In genomic region chr16:14148016-14148415, GRCh38 we compare ENCODE assay signal across 26 cellular contexts.
"Had no signal": no experiment of that assay in that cellular context is flagged by ENCODE, and none has a peak within 500 bp of the region (broad histone marks: within the 10 kb centered on the region; RNA-seq: fewer than 3 reads in every experiment).

No MANE protein-coding gene starts in this region.

- DNase-seq: activated CD4-positive, alpha-beta memory T cell treated with anti-CD3 and anti-CD28 coated beads for 36 hours; activated CD4-positive, alpha-beta T cell treated with anti-CD3 and anti-CD28 coated beads, Interleukin-2, amount 10 ng/mL, durations not matched to agents 24 days and 14 days; activated CD4-positive, CD25-positive, alpha-beta regulatory T cell treated with anti-CD3 and anti-CD28 coated beads, Interleukin-2, amount 50 U/mL, for 72 hours; activated CD8-positive, alpha-beta memory T cell treated with anti-CD3 and anti-CD28 coated beads, Interleukin-2, amount 50 U/mL, for 4 hours; activated effector memory CD4-positive, alpha-beta T cell treated with anti-CD3 and anti-CD28 coated beads, Interleukin-2, amount 50 U/mL, for 16 hours; activated naive CD4-positive, alpha-beta T cell treated with anti-CD3 and anti-CD28 coated beads, Interleukin-2, amount 10 ng/mL, durations not matched to agents 7 days and 5 days; activated T-cell treated with anti-CD3 and anti-CD28 coated beads, Interleukin-2, amount 50 U/mL, for 1 hour; amniotic stem cell; caudate nucleus; cortex of kidney; effector memory CD8-positive, alpha-beta T cell; kidney; ovary; spleen; stimulated activated naive CD8-positive, alpha-beta T cell treated with anti-CD3 and anti-CD28 coated beads, Interleukin-15, Interleukin-2, amounts not matched to agents 100 U/mL and 50 U/mL, for 24 hours; T-helper 17 cell; testis; uterus had no signal

- ATAC-seq: effector memory CD8-positive, alpha-beta T cell; gastroesophageal sphincter; left lobe of liver; stimulated activated naive CD8-positive, alpha-beta T cell treated with anti-CD3 and anti-CD28 coated beads, Interleukin-15, Interleukin-2, amounts not matched to agents 100 U/mL and 50 U/mL, for 24 hours; T-helper 17 cell had no signal

- H3K4me3 Mint-ChIP-seq: activated CD4-positive, alpha-beta memory T cell treated with anti-CD3 and anti-CD28 coated beads for 36 hours; activated CD4-positive, alpha-beta T cell treated with anti-CD3 and anti-CD28 coated beads, Interleukin-2, amount 10 ng/mL, durations not matched to agents 24 days and 14 days; activated naive CD4-positive, alpha-beta T cell treated with anti-CD3 and anti-CD28 coated beads, Interleukin-2, amount 10 ng/mL, durations not matched to agents 7 days and 5 days; activated T-helper 1 cell treated with anti-CD3 and anti-CD28 coated beads, Interleukin-12 subunit alpha, Interleukin-12 subunit beta, Interleukin-2, Interleukin-4 antibody, amounts not matched to agents 30 ng/mL and 10 ng/mL and 1 ng/mL, durations not matched to agents 14 hours and 24 hours and 36 hours; effector memory CD8-positive, alpha-beta T cell; T-helper 17 cell; type B pancreatic cell had no signal

- H3K36me3 ChIP-seq: gastroesophageal sphincter, ovary, right atrium auricular region, spleen, uterus had no signal

- H3K27ac ChIP-seq: gastroesophageal sphincter, hepatocyte, ovary, right atrium auricular region, spleen, testis, uterus had no signal

- H3K4me1 Mint-ChIP-seq: activated CD4-positive, alpha-beta T cell treated with anti-CD3 and anti-CD28 coated beads, Interleukin-2, amount 10 ng/mL, durations not matched to agents 24 days and 14 days; activated naive CD4-positive, alpha-beta T cell treated with anti-CD3 and anti-CD28 coated beads, Interleukin-2, amount 10 ng/mL, durations not matched to agents 7 days and 5 days; T-helper 17 cell had no signal

- H3K27me3 Mint-ChIP-seq: activated CD4-positive, alpha-beta memory T cell treated with anti-CD3 and anti-CD28 coated beads for 36 hours; activated CD4-positive, alpha-beta T cell treated with anti-CD3 and anti-CD28 coated beads, Interleukin-2, amount 10 ng/mL, durations not matched to agents 24 days and 14 days; activated naive CD4-positive, alpha-beta T cell treated with anti-CD3 and anti-CD28 coated beads, Interleukin-2, amount 10 ng/mL, durations not matched to agents 7 days and 5 days; effector memory CD8-positive, alpha-beta T cell; progenitor cell of endocrine pancreas; T-helper 17 cell; type B pancreatic cell had no signal

- H2AFZ ChIP-seq: hepatocyte had no signal

- H3K4me2 ChIP-seq: hepatocyte had no signal

- H3K9me3 Mint-ChIP-seq: activated CD4-positive, alpha-beta memory T cell treated with anti-CD3 and anti-CD28 coated beads for 36 hours; activated CD4-positive, alpha-beta T cell treated with anti-CD3 and anti-CD28 coated beads, Interleukin-2, amount 10 ng/mL, durations not matched to agents 24 days and 14 days; activated naive CD4-positive, alpha-beta T cell treated with anti-CD3 and anti-CD28 coated beads, Interleukin-2, amount 10 ng/mL, durations not matched to agents 7 days and 5 days; activated T-helper 1 cell treated with anti-CD3 and anti-CD28 coated beads, Interleukin-12 subunit alpha, Interleukin-12 subunit beta, Interleukin-2, Interleukin-4 antibody, amounts not matched to agents 30 ng/mL and 10 ng/mL and 1 ng/mL, durations not matched to agents 14 hours and 24 hours and 36 hours; effector memory CD8-positive, alpha-beta T cell; type B pancreatic cell had no signal

- H3K9me3 ChIP-seq: gastroesophageal sphincter, ovary, right atrium auricular region, spleen, testis, uterus had no signal

- H3K4me3 ChIP-seq: gastroesophageal sphincter, hepatocyte, lung, ovary, right atrium auricular region, spleen, testis, uterus had no signal

- H3K27me3 ChIP-seq: gastroesophageal sphincter, hepatocyte, ovary, right atrium auricular region, spleen, testis, uterus had no signal

- H3K27ac Mint-ChIP-seq: activated CD4-positive, alpha-beta memory T cell treated with anti-CD3 and anti-CD28 coated beads for 36 hours; activated CD4-positive, alpha-beta T cell treated with anti-CD3 and anti-CD28 coated beads, Interleukin-2, amount 10 ng/mL, durations not matched to agents 24 days and 14 days; activated naive CD4-positive, alpha-beta T cell treated with anti-CD3 and anti-CD28 coated beads, Interleukin-2, amount 10 ng/mL, durations not matched to agents 7 days and 5 days; activated T-helper 1 cell treated with anti-CD3 and anti-CD28 coated beads, Interleukin-12 subunit alpha, Interleukin-12 subunit beta, Interleukin-2, Interleukin-4 antibody, amounts not matched to agents 30 ng/mL and 10 ng/mL and 1 ng/mL, durations not matched to agents 14 hours and 24 hours and 36 hours; effector memory CD8-positive, alpha-beta T cell; T-helper 17 cell; type B pancreatic cell had no signal

- H3K4me1 ChIP-seq: testis, uterus had no signal
